ENCODE assay signal across 23 cellular contexts in the genomic region with DNA sequence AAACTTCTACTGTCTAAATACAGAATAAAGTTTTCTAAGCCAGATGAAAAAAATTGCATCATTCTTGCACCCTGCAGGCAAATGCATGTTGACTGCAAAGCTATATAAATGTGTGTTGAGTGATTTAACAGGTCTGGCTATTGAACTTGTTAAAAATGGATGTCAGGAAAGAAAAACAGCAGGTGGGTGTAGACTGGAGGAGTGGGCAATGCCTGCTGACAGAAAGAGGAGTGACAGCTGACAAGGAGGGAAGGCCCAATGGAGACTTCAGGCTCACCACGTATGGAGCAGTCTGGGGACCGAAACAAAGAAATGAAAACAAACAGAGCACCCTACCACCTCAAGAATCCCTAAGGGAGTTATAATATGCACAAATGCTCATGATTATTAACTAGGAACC.
"Had no signal": no experiment of that assay in that cellular context is flagged by ENCODE, and none has a peak within 500 bp of the region (broad histone marks: within the 10 kb centered on the region; RNA-seq: fewer than 3 reads in every experiment).

No MANE protein-coding gene starts in this region.

- H3K4me3 Mint-ChIP-seq: activated CD4-positive, alpha-beta memory T cell treated with anti-CD3 and anti-CD28 coated beads for 36 hours; activated naive CD8-positive, alpha-beta T cell treated with anti-CD3 and anti-CD28 coated beads, Interleukin-2, amount 50 U/mL, for 24 hours; activated T-cell treated with anti-CD3 and anti-CD28 coated beads, Interleukin-2, amount 50 U/mL, for 72 hours; brain; naive thymus-derived CD8-positive, alpha-beta T cell; T-cell; T-helper 2 cell treated with Interferon-gamma antibody and Interleukin-4, amounts not matched to agents 5 μg/mL and 100 μg/mL, for 36 hours had no signal

- H3K9me3 ChIP-seq: lower lobe of right lung, ovary, prostate gland, upper lobe of right lung had no signal

- H3K4me3 ChIP-seq: lower lobe of right lung, ovary, prostate gland, upper lobe of right lung had no signal

- H3K36me3 Mint-ChIP-seq: activated CD4-positive, alpha-beta memory T cell treated with anti-CD3 and anti-CD28 coated beads for 36 hours; brain; T-cell had no signal

- H3K9me3 Mint-ChIP-seq: activated CD4-positive, alpha-beta memory T cell treated with anti-CD3 and anti-CD28 coated beads for 36 hours; activated naive CD8-positive, alpha-beta T cell treated with anti-CD3 and anti-CD28 coated beads, Interleukin-2, amount 50 U/mL, for 24 hours; brain; T-helper 2 cell treated with Interferon-gamma antibody and Interleukin-4, amounts not matched to agents 5 μg/mL and 100 μg/mL, for 36 hours had no signal

- H3K4me1 Mint-ChIP-seq: activated naive CD8-positive, alpha-beta T cell treated with anti-CD3 and anti-CD28 coated beads, Interleukin-2, amount 50 U/mL, for 24 hours; naive thymus-derived CD8-positive, alpha-beta T cell; T-cell had no signal

- FAIRE-seq: TTC549 had no signal

- H3K27ac ChIP-seq: lower lobe of right lung, ovary, prostate gland, upper lobe of right lung had no signal

- H3K27ac Mint-ChIP-seq: activated CD4-positive, alpha-beta memory T cell treated with anti-CD3 and anti-CD28 coated beads for 36 hours; activated naive CD8-positive, alpha-beta T cell treated with anti-CD3 and anti-CD28 coated beads, Interleukin-2, amount 50 U/mL, for 24 hours; activated T-cell treated with anti-CD3 and anti-CD28 coated beads, Interleukin-2, amount 50 U/mL, for 72 hours; naive thymus-derived CD8-positive, alpha-beta T cell; T-cell; T-helper 2 cell treated with Interferon-gamma antibody and Interleukin-4, amounts not matched to agents 5 μg/mL and 100 μg/mL, for 36 hours had no signal

- H3K27me3 Mint-ChIP-seq: brain, T-cell had no signal

- H3K36me3 ChIP-seq: lower lobe of right lung, ovary, prostate gland, upper lobe of right lung had no signal

- ATAC-seq: activated naive CD8-positive, alpha-beta T cell treated with anti-CD3 and anti-CD28 coated beads, Interleukin-2, amount 50 U/mL, for 24 hours; activated T-cell treated with anti-CD3 and anti-CD28 coated beads, Interleukin-2, amount 50 U/mL, for 72 hours; esophagus mucosa; left lobe of liver; lower lobe of right lung; naive thymus-derived CD8-positive, alpha-beta T cell; stimulated activated naive CD8-positive, alpha-beta T cell treated with anti-CD3 and anti-CD28 coated beads, Interleukin-15, Interleukin-2, amounts not matched to agents 100 U/mL and 50 U/mL, for 24 hours; T-cell; upper lobe of right lung had no signal

- H3K4me1 ChIP-seq: prostate gland, upper lobe of right lung had no signal

- H3K27me3 ChIP-seq: ovary, upper lobe of right lung had no signal

- DNase-seq: activated CD4-positive, alpha-beta memory T cell treated with anti-CD3 and anti-CD28 coated beads for 36 hours; activated CD4-positive, alpha-beta T cell treated with anti-CD3 and anti-CD28 coated beads for 48 hours; activated CD4-positive, CD25-positive, alpha-beta regulatory T cell; activated gamma-delta T cell; activated naive CD4-positive, alpha-beta T cell treated with anti-CD3 and anti-CD28 coated beads, Interleukin-2, amount 50 U/mL, for 16 hours; activated naive CD8-positive, alpha-beta T cell treated with anti-CD3 and anti-CD28 coated beads, Interleukin-2, amount 50 U/mL, for 24 hours; activated T-cell treated with anti-CD3 and anti-CD28 coated beads, Interleukin-2, amount 50 U/mL, for 72 hours; caudate nucleus; effector CD8-positive, alpha-beta T cell; foreskin melanocyte; lower lobe of right lung; naive thymus-derived CD8-positive, alpha-beta T cell; ovary; stimulated activated CD4-positive, alpha-beta T cell treated with anti-CD3 and anti-CD28 coated beads, Interleukin-4, amount 100 ng/mL, for 24 hours; stimulated activated naive CD8-positive, alpha-beta T cell treated with anti-CD3 and anti-CD28 coated beads, Interleukin-15, Interleukin-2, amounts not matched to agents 100 U/mL and 50 U/mL, for 24 hours; T-cell; upper lobe of right lung had no signal
